16 cellular contexts compared by ENCODE assay signal in genomic region chr13:112896736-112897602, GRCh38.
"Had no signal": no experiment of that assay in that cellular context is flagged by ENCODE, and none has a peak within 500 bp of the region (broad histone marks: within the 10 kb centered on the region; RNA-seq: fewer than 3 reads in every experiment).

No MANE protein-coding gene starts in this region.

- ATAC-seq: activated CD8-positive, alpha-beta T cell treated with anti-CD3 and anti-CD28 coated beads, Interleukin-2, amount 10 ng/mL, durations not matched to agents 7 days and 5 days; activated T-cell treated with anti-CD3 and anti-CD28 coated beads, Interleukin-2, amount 50 U/mL, for 4 hours; sciatic nerve; stimulated activated effector memory CD8-positive, alpha-beta T cell treated with anti-CD3 and anti-CD28 coated beads, Interleukin-12 subunit alpha, Interleukin-12 subunit beta, amount 100 ng/mL, for 72 hours; T-cell had no signal

- H3K27ac ChIP-seq: ascending aorta, breast epithelium, coronary artery, ovary, SK-N-MC, stomach had no signal

- H3K27me3 ChIP-seq: ovary had no signal

- H3K36me3 ChIP-seq: ascending aorta, breast epithelium, ovary, stomach had no signal

- H3K9me3 ChIP-seq: ascending aorta, breast epithelium, ovary, stomach had no signal

- DNase-seq: activated CD4-positive, alpha-beta T cell treated with anti-CD3 and anti-CD28 coated beads, Interleukin-2, amount 10 ng/mL, durations not matched to agents 24 days and 14 days; activated CD4-positive, CD25-positive, alpha-beta regulatory T cell; activated CD8-positive, alpha-beta T cell treated with anti-CD3 and anti-CD28 coated beads, Interleukin-2, amount 10 ng/mL, durations not matched to agents 7 days and 5 days; activated effector memory CD4-positive, alpha-beta T cell treated with Interleukin-2 at 50 U/mL for 16 hours; activated T-cell treated with anti-CD3 and anti-CD28 coated beads, Interleukin-2, amount 50 U/mL, for 4 hours; stimulated activated CD4-positive, alpha-beta T cell treated with anti-CD3 and anti-CD28 coated beads, Interleukin-4, amount 100 ng/mL, for 24 hours; stomach; T-cell had no signal

- H3K4me3 ChIP-seq: ascending aorta, breast epithelium, coronary artery, ovary, SK-N-MC, smooth muscle cell, stomach had no signal
